25 cellular contexts compared by ENCODE assay signal in genomic region chr17:56723471-56723870, GRCh38.
DNase-seq lines count a peak whose midpoint lies in the region; ATAC-seq and TF ChIP-seq lines count a peak whose summit lies in the region.
"Had no signal": no experiment of that assay in that cellular context is flagged by ENCODE, and none has a peak within 500 bp of the region (broad histone marks: within the 10 kb centered on the region; RNA-seq: fewer than 3 reads in every experiment).

No MANE protein-coding gene starts in this region.

- no peak overlapping the region for H3K4me3 ChIP-seq in uterus
- H3K4me3 ChIP-seq: GM23338 had no signal

- H3K27ac Mint-ChIP-seq in activated naive CD8-positive, alpha-beta T cell, result peak overlapping the region; percentile 1
- no peak overlapping the region for H3K27ac Mint-ChIP-seq in activated naive CD8-positive, alpha-beta T cell treated with anti-CD3 and anti-CD28 coated beads, Interleukin-2, amount 50 U/mL, for 24 hours
- H3K27ac Mint-ChIP-seq: CD14-positive monocyte, GM23338 had no signal

- H3K36me3 ChIP-seq in uterus, result no peaks in the 10 kb centered on the region
- H3K36me3 ChIP-seq: BE2C had no signal

- no peaks in the 10 kb centered on the region for H3K36me3 Mint-ChIP-seq in activated naive CD8-positive, alpha-beta T cell
- no peaks in the 10 kb centered on the region for H3K36me3 Mint-ChIP-seq in activated naive CD8-positive, alpha-beta T cell treated with anti-CD3 and anti-CD28 coated beads, Interleukin-2, amount 50 U/mL, for 24 hours (ENCODE audit: low read depth)
- H3K36me3 Mint-ChIP-seq: CD14-positive monocyte; CD8-positive, alpha-beta memory T cell; IgD-negative memory B cell had no signal

- H3K27me3 ChIP-seq in uterus, result no peaks in the 10 kb centered on the region

- no peak overlapping the region for H3K27ac ChIP-seq in uterus
- H3K27ac ChIP-seq: KMS-11, RWPE1 had no signal

- no peak for DNase-seq in activated naive CD8-positive, alpha-beta T cell treated with anti-CD3 and anti-CD28 coated beads, Interleukin-2, amount 50 U/mL, for 24 hours
- DNase-seq in NCI-H1694 (lab: John Stamatoyannopoulos, UW) (peak; percentile 23), inferior parietal cortex (ENCODE audit: extremely low spot score) (peak; percentile 15), uterus (no peak), A172 (ENCODE audit: low spot score) (no peak)
- DNase-seq: BE2C; CD8-positive, alpha-beta memory T cell; DMS153; DND-41; H9; MM.1S; NCI-H1930; NCI-H2107; NCI-H510A; NCI-H69; SHP77; T-helper 1 cell had no signal

- no peak overlapping the region for H3K4me3 Mint-ChIP-seq in activated naive CD8-positive, alpha-beta T cell
- no peak overlapping the region for H3K4me3 Mint-ChIP-seq in activated naive CD8-positive, alpha-beta T cell treated with anti-CD3 and anti-CD28 coated beads, Interleukin-2, amount 50 U/mL, for 24 hours
- H3K4me3 Mint-ChIP-seq: CD14-positive monocyte; CD8-positive, alpha-beta memory T cell; GM23338; H9 had no signal

- H3K4me1 ChIP-seq in uterus, result no peaks in the 10 kb centered on the region
- H3K4me1 ChIP-seq: BE2C had no signal

- intact Hi-C loops in uterus (cut with DNase I; ENCODE audit: low total_unique reads), result no loop called here

- TF ChIP-seq POLR2A in uterus (IDR thresholded peaks at IDR 0.05), result no peak

- H3K27me3 Mint-ChIP-seq in activated naive CD8-positive, alpha-beta T cell, result no peaks in the 10 kb centered on the region
- no peaks in the 10 kb centered on the region for H3K27me3 Mint-ChIP-seq in activated naive CD8-positive, alpha-beta T cell treated with anti-CD3 and anti-CD28 coated beads, Interleukin-2, amount 50 U/mL, for 24 hours

- ATAC-seq in activated naive CD8-positive, alpha-beta T cell treated with anti-CD3 and anti-CD28 coated beads, Interleukin-2, amount 50 U/mL, for 24 hours, result no peak
- no peak for ATAC-seq in GM21723 (IDR thresholded peaks at IDR 0.05; ENCODE audit: unreplicated experiment)
- ATAC-seq: GM23338, Panc1 had no signal

- no peaks in the 10 kb centered on the region for H3K9me3 ChIP-seq in uterus
- H3K9me3 ChIP-seq: BE2C had no signal

- no peaks in the 10 kb centered on the region for H3K4me1 Mint-ChIP-seq in activated naive CD8-positive, alpha-beta T cell (ENCODE audit: low read depth)
- no peaks in the 10 kb centered on the region for H3K4me1 Mint-ChIP-seq in activated naive CD8-positive, alpha-beta T cell treated with anti-CD3 and anti-CD28 coated beads, Interleukin-2, amount 50 U/mL, for 24 hours
- H3K4me1 Mint-ChIP-seq: CD14-positive monocyte; CD8-positive, alpha-beta memory T cell; IgD-negative memory B cell had no signal

- TF ChIP-seq CTCF in uterus (IDR thresholded peaks at IDR 0.05), result no peak

- H3K9me3 Mint-ChIP-seq in activated naive CD8-positive, alpha-beta T cell (ENCODE audit: low read depth), result no peaks in the 10 kb centered on the region
- H3K9me3 Mint-ChIP-seq in activated naive CD8-positive, alpha-beta T cell treated with anti-CD3 and anti-CD28 coated beads, Interleukin-2, amount 50 U/mL, for 24 hours, result no peaks in the 10 kb centered on the region
- H3K9me3 Mint-ChIP-seq: CD14-positive monocyte; CD8-positive, alpha-beta memory T cell; GM23338; H9; IgD-negative memory B cell had no signal

Comparison
In these comparisons a context has a peak if more than half of its experiments do, and no peak if none do; other contexts are left out.
1. DNase-seq: peak in NCI-H1694 (single experiment) and inferior parietal cortex (single experiment); none in activated naive CD8-positive, alpha-beta T cell treated with anti-CD3 and anti-CD28 coated beads, Interleukin-2, amount 50 U/mL, for 24 hours (single experiment), uterus (0 of 2) and A172 (single experiment).